24 cellular contexts compared by ENCODE assay signal in genomic region chr6:85961125-85961524, GRCh38.
"Had no signal": no experiment of that assay in that cellular context is flagged by ENCODE, and none has a peak within 500 bp of the region (broad histone marks: within the 10 kb centered on the region; RNA-seq: fewer than 3 reads in every experiment).

No MANE protein-coding gene starts in this region.

- H3K4me1 ChIP-seq: colonic mucosa, esophagus muscularis mucosa, esophagus squamous epithelium, foreskin keratinocyte, gastrocnemius medialis, gastroesophageal sphincter, heart left ventricle, heart right ventricle had no signal

- H3K36me3 ChIP-seq: colonic mucosa, esophagus muscularis mucosa, esophagus squamous epithelium, gastrocnemius medialis, gastroesophageal sphincter, heart left ventricle, heart right ventricle had no signal

- ATAC-seq: effector memory CD8-positive, alpha-beta T cell; esophagus mucosa; foreskin keratinocyte; gastrocnemius medialis; gastroesophageal sphincter; heart left ventricle; heart right ventricle had no signal

- H3K9me3 ChIP-seq: colonic mucosa, esophagus muscularis mucosa, esophagus squamous epithelium, gastrocnemius medialis had no signal

- H3K27ac ChIP-seq: colonic mucosa, coronary artery, dorsolateral prefrontal cortex, epithelial cell of prostate, esophagus muscularis mucosa, esophagus squamous epithelium, foreskin keratinocyte, gastrocnemius medialis, gastroesophageal sphincter, heart left ventricle, heart right ventricle had no signal

- H3K27me3 ChIP-seq: colonic mucosa, dorsolateral prefrontal cortex, esophagus muscularis mucosa, esophagus squamous epithelium, foreskin keratinocyte, gastrocnemius medialis, gastroesophageal sphincter, heart left ventricle, heart right ventricle had no signal

- H3K4me3 ChIP-seq: colonic mucosa, coronary artery, dorsolateral prefrontal cortex, esophagus muscularis mucosa, esophagus squamous epithelium, gastrocnemius medialis, gastroesophageal sphincter, heart left ventricle, heart right ventricle had no signal

- DNase-seq: colonic mucosa; cortex of kidney; dermis blood vessel endothelial cell; dorsolateral prefrontal cortex; effector CD4-positive, alpha-beta T cell; effector CD8-positive, alpha-beta T cell; effector memory CD4-positive, alpha-beta T cell; effector memory CD8-positive, alpha-beta T cell; endodermal cell; erythroblast; esophagus squamous epithelium; foreskin fibroblast; foreskin keratinocyte; foreskin melanocyte; gastrocnemius medialis; glutamatergic neuron; head of caudate nucleus; heart left ventricle; heart right ventricle had no signal
